ENCODE assay signal across 8 cellular contexts in genomic region chr3:126259411-126260391, GRCh38.
DNase-seq lines count a peak whose midpoint lies in the region; ATAC-seq and TF ChIP-seq lines count a peak whose summit lies in the region.

No MANE protein-coding gene starts in this region.

- ATAC-seq in HG03354 (IDR thresholded peaks at IDR 0.05; ENCODE audit: poor library complexity, severe bottlenecking, unreplicated experiment): no peak

- peak; percentile 36; the same call in 1 of the 3 replicates for TF ChIP-seq CTCF in GM12872 (IDR thresholded peaks at IDR 0.05; ENCODE audit: insufficient read depth, low read depth, low read length)

- TF ChIP-seq POLR2A in erythroblast (IDR thresholded peaks at IDR 0.05; ENCODE audit: low read length): no peak

- DNase-seq in NOMO-1 treated with DMSO at 0.1 percent for 48 hours (lab: John Stamatoyannopoulos, UW; ENCODE audit: unreplicated experiment) (peak; percentile 21), erythroblast (lab: John Stamatoyannopoulos, UW) (peak; percentile 43 to 51), nucleus accumbens (lab: John Stamatoyannopoulos, UW) (peak in 44 of 56 donors; percentile 11 to 79 (median 41)), T-helper 9 cell (no peak), NCI-H2081 treated with DMSO at 0.1 percent for 48 hours (lab: John Stamatoyannopoulos, UW) (no peak), SKM-1 (lab: John Stamatoyannopoulos, UW; ENCODE audit: unreplicated experiment) (no peak)

Comparison
In these comparisons a context has a peak if more than half of its experiments do, and no peak if none do; other contexts are left out.
1. DNase-seq: peak in NOMO-1 treated with DMSO at 0.1 percent for 48 hours (single experiment), erythroblast (2 of 2) and nucleus accumbens (44 of 56); none in T-helper 9 cell (single experiment), NCI-H2081 treated with DMSO at 0.1 percent for 48 hours (single experiment) and SKM-1 (single experiment).